Comparison of ENCODE assay signal across 27 cellular contexts in the genomic region with DNA sequence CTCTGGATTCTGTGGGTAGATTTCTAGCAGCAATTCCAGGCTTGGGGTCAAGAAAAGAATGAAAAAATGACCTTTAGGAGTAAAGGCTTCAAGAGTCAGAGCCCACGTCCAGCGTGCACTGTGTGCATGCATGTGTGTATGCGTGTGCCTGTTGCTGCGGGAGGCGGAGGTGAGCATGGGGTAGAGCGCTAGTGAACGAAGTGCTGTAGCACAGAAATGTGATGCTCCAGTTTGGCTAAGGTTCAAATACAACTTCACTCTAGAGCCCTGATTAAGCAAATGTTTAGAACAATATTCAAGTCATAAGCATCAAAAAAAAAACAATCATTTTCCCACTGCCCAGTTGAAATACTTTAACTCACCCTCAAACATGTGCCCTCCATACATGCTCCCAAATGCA.
DNase-seq lines count a peak whose midpoint lies in the region; TF ChIP-seq lines count a peak whose summit lies in the region.
"Had no signal": no experiment of that assay in that cellular context is flagged by ENCODE, and none has a peak within 500 bp of the region (broad histone marks: within the 10 kb centered on the region; RNA-seq: fewer than 3 reads in every experiment).

No MANE protein-coding gene starts in this region.

- no peaks in the 10 kb centered on the region for H3K36me3 ChIP-seq in ACC112 (ENCODE audit: insufficient read depth, low read length)
- H3K36me3 ChIP-seq in Karpas-422 (ENCODE audit: insufficient read depth, low read length), result no peaks in the 10 kb centered on the region
- H3K36me3 ChIP-seq: pancreas, tibial artery had no signal

- no peak overlapping the region for H3K4me2 ChIP-seq in Karpas-422 (ENCODE audit: low read depth, low read length, poor library complexity, severe bottlenecking)
- H3K4me2 ChIP-seq: A549 had no signal

- no peak overlapping the region for H3K4me3 Mint-ChIP-seq in mesothelial cell of epicardium
- H3K4me3 Mint-ChIP-seq: activated B cell treated with CpG ODN at 0.5 μM for 24 hours; activated naive CD8-positive, alpha-beta T cell treated with anti-CD3 and anti-CD28 coated beads, Interleukin-2, amount 50 U/mL, for 24 hours; activated T-cell treated with anti-CD3 and anti-CD28 coated beads, Interleukin-2, amount 50 U/mL, for 72 hours; B cell; CD8-positive, alpha-beta T cell; neural crest cell; stimulated activated naive CD8-positive, alpha-beta T cell treated with anti-CD3 and anti-CD28 coated beads, Interleukin-15, amount 100 ng/mL, for 72 hours had no signal

- H3K79me2 ChIP-seq in ACC112 (ENCODE audit: control insufficient read depth, insufficient read depth, low read length, unreplicated experiment) (no peaks in the 10 kb centered on the region), Karpas-422 (ENCODE audit: low read length) (no peaks in the 10 kb centered on the region)

- no peaks in the 10 kb centered on the region for H3K9me3 ChIP-seq in Karpas-422 (ENCODE audit: low read length)
- H3K9me3 ChIP-seq: A549, body of pancreas, pancreas, tibial artery had no signal

- no peak overlapping the region for H2AFZ ChIP-seq in ACC112 (ENCODE audit: low read length, unreplicated experiment)
- no peak overlapping the region for H2AFZ ChIP-seq in Karpas-422 (ENCODE audit: low read length)

- H3K27me3 Mint-ChIP-seq in mesothelial cell of epicardium (ENCODE audit: low read depth), result no peaks in the 10 kb centered on the region
- H3K27me3 Mint-ChIP-seq: activated B cell treated with CpG ODN at 0.5 μM for 24 hours; activated naive CD8-positive, alpha-beta T cell treated with anti-CD3 and anti-CD28 coated beads, Interleukin-2, amount 50 U/mL, for 24 hours; B cell; stimulated activated naive CD8-positive, alpha-beta T cell treated with anti-CD3 and anti-CD28 coated beads, Interleukin-15, amount 100 ng/mL, for 72 hours had no signal

- no peaks in the 10 kb centered on the region for H3K9me2 ChIP-seq in Karpas-422 (replicated peaks; ENCODE audit: insufficient read depth, low read length)

- peaks cover 10% of the 10 kb centered on the region for H3K9me3 Mint-ChIP-seq in mesothelial cell of epicardium
- H3K9me3 Mint-ChIP-seq: activated B cell treated with CpG ODN at 0.5 μM for 24 hours; activated naive CD8-positive, alpha-beta T cell treated with anti-CD3 and anti-CD28 coated beads, Interleukin-2, amount 50 U/mL, for 24 hours; neural crest cell had no signal

- H3K27ac Mint-ChIP-seq in mesothelial cell of epicardium, result peak overlapping the region; percentile 15
- H3K27ac Mint-ChIP-seq: activated B cell treated with CpG ODN at 0.5 μM for 24 hours; activated naive CD8-positive, alpha-beta T cell treated with anti-CD3 and anti-CD28 coated beads, Interleukin-2, amount 50 U/mL, for 24 hours; activated T-cell treated with anti-CD3 and anti-CD28 coated beads, Interleukin-2, amount 50 U/mL, for 72 hours; B cell; CD8-positive, alpha-beta T cell; stimulated activated naive CD8-positive, alpha-beta T cell treated with anti-CD3 and anti-CD28 coated beads, Interleukin-15, amount 100 ng/mL, for 72 hours had no signal

- no peak overlapping the region for H3K9ac ChIP-seq in Karpas-422 (ENCODE audit: low read length)

- DNase-seq in astrocyte of the hippocampus (ENCODE audit: low read depth, low spot score), result peak; percentile 25
- peak; percentile 18 for DNase-seq in fibroblast of the conjunctiva (ENCODE audit: low read depth)
- DNase-seq in mesothelial cell of epicardium (ENCODE audit: low spot score in 2 of 2, unreplicated experiment in 2 of 2), result no peak
- no peak for DNase-seq in MV-4-11 (lab: John Stamatoyannopoulos, UW)
- no peak for DNase-seq in Kasumi-1 (lab: John Stamatoyannopoulos, UW)
- no peak for DNase-seq in Karpas-422
- DNase-seq in NCI-H2081 (lab: John Stamatoyannopoulos, UW), result no peak
- DNase-seq: activated B cell treated with CpG ODN at 0.5 μM for 24 hours; activated CD4-positive, alpha-beta T cell treated with anti-CD3 and anti-CD28 coated beads, Interleukin-2, amount 50 U/mL, for 1 hour; activated naive CD8-positive, alpha-beta T cell treated with anti-CD3 and anti-CD28 coated beads, Interleukin-2, amount 50 U/mL, for 24 hours; activated T-cell treated with anti-CD3 and anti-CD28 coated beads, Interleukin-2, amount 50 U/mL, for 72 hours; CD8-positive, alpha-beta T cell; head of caudate nucleus; kidney; NCI-H1105; NCI-H2171; retina; RPMI8226; stimulated activated CD8-positive, alpha-beta memory T cell treated with anti-CD3 and anti-CD28 coated beads, Interleukin-4, amount 100 ng/mL, for 48 hours; stimulated activated naive CD8-positive, alpha-beta T cell treated with anti-CD3 and anti-CD28 coated beads, Interleukin-15, amount 100 ng/mL, for 72 hours; tibial artery had no signal

- no peaks in the 10 kb centered on the region for H3K27me3 ChIP-seq in ACC112 (ENCODE audit: insufficient read depth, low read length)
- no peaks in the 10 kb centered on the region for H3K27me3 ChIP-seq in Karpas-422 (ENCODE audit: low read length)
- H3K27me3 ChIP-seq: body of pancreas, pancreas, tibial artery had no signal

- H3K4me1 ChIP-seq in ACC112 (ENCODE audit: control insufficient read depth, insufficient read depth, low read length, unreplicated experiment) (peaks cover 28% of the 10 kb centered on the region), Karpas-422 (ENCODE audit: low read length) (no peaks in the 10 kb centered on the region)
- H3K4me1 ChIP-seq: A549 had no signal

- H3K36me3 Mint-ChIP-seq in mesothelial cell of epicardium, result no peaks in the 10 kb centered on the region
- H3K36me3 Mint-ChIP-seq: CD8-positive, alpha-beta T cell had no signal

- no peak for TF ChIP-seq CTCF in mesothelial cell of epicardium (IDR thresholded peaks at IDR 0.05; ENCODE audit: unreplicated experiment)

- peak overlapping the region; percentile 73 for H3K27ac ChIP-seq in ACC112 (ENCODE audit: low read depth, low read length)
- no peak overlapping the region for H3K27ac ChIP-seq in Karpas-422 (ENCODE audit: low read length)
- H3K27ac ChIP-seq: A549, body of pancreas, pancreas had no signal

- no peaks in the 10 kb centered on the region for H3K4me1 Mint-ChIP-seq in mesothelial cell of epicardium
- H3K4me1 Mint-ChIP-seq: activated B cell treated with CpG ODN at 0.5 μM for 24 hours; B cell; stimulated activated naive CD8-positive, alpha-beta T cell treated with anti-CD3 and anti-CD28 coated beads, Interleukin-15, amount 100 ng/mL, for 72 hours had no signal

- H3K4me3 ChIP-seq in ACC112 (ENCODE audit: low read depth, low read length) (0 out of 2 replicates have a peak overlapping the region, but pooled peaks have one; percentile 52), Karpas-422 (ENCODE audit: low read length) (no peak overlapping the region)
- H3K4me3 ChIP-seq: A549, body of pancreas, pancreas, tibial artery had no signal

- H4K20me1 ChIP-seq in Karpas-422 (ENCODE audit: insufficient read depth, low read depth, low read length), result no peaks in the 10 kb centered on the region

Comparison
In these comparisons a context has a peak if more than half of its experiments do, and no peak if none do; other contexts are left out.
1. DNase-seq: peak in astrocyte of the hippocampus (single experiment) and fibroblast of the conjunctiva (single experiment); none in mesothelial cell of epicardium (0 of 2), MV-4-11 (single experiment), Kasumi-1 (0 of 2), Karpas-422 (single experiment) and NCI-H2081 (0 of 2).